ENCODE assay signal across 13 cellular contexts in genomic region chr17:80860703-80861359, GRCh38.
DNase-seq lines count a peak whose midpoint lies in the region; ATAC-seq and TF ChIP-seq lines count a peak whose summit lies in the region.
"Had no signal": no experiment of that assay in that cellular context is flagged by ENCODE, and none has a peak within 500 bp of the region (broad histone marks: within the 10 kb centered on the region; RNA-seq: fewer than 3 reads in every experiment).

No MANE protein-coding gene starts in this region.

- no peaks in the 10 kb centered on the region for H3K9me3 ChIP-seq in effector memory CD4-positive, alpha-beta T cell (ENCODE audit: control insufficient read depth, low read length)
- H3K9me3 ChIP-seq: colonic mucosa had no signal

- no peaks in the 10 kb centered on the region for H3K9me3 Mint-ChIP-seq in activated naive CD4-positive, alpha-beta T cell treated with anti-CD3 and anti-CD28 coated beads, Interleukin-2, amount 50 U/mL, for 24 hours
- H3K9me3 Mint-ChIP-seq in brain = peaks cover 4 to 21% (median 4%) of the 10 kb centered on the region in 5 experiments
- peaks cover 8% of the 10 kb centered on the region for H3K9me3 Mint-ChIP-seq in stimulated activated memory B cell treated with anti-CD40 and anti-IgM and Interleukin-4, amounts not matched to agents 10 μg/mL and 1 μg/mL and 100 μg/mL, for 72 hours

- no peak for DNase-seq in activated naive CD4-positive, alpha-beta T cell treated with Interleukin-2 at 50 U/mL for 16 hours
- DNase-seq in RWPE1 (ENCODE audit: low spot score) = no peak
- DNase-seq in NCI-H524 (lab: John Stamatoyannopoulos, UW) = no peak
- DNase-seq in effector memory CD4-positive, alpha-beta T cell = no peak
- DNase-seq in RKO (ENCODE audit: low spot score) = no peak
- DNase-seq: colonic mucosa, NCI-H1092 treated with DMSO at 0.1 percent for 48 hours, NCI-H446 had no signal

- no peaks in the 10 kb centered on the region for H3K27me3 ChIP-seq in effector memory CD4-positive, alpha-beta T cell (replicated peaks; ENCODE audit: control insufficient read depth, insufficient read depth, low read length, poor library complexity, severe bottlenecking)
- H3K27me3 ChIP-seq: colonic mucosa had no signal

- H3K27ac ChIP-seq in RWPE1 = peak overlapping the region; percentile 93
- no peak overlapping the region for H3K27ac ChIP-seq in effector memory CD4-positive, alpha-beta T cell (ENCODE audit: insufficient read depth, low read length, poor library complexity, severe bottlenecking)
- H3K27ac ChIP-seq: colonic mucosa, SK-N-MC had no signal

- H3K4me3 Mint-ChIP-seq in activated naive CD4-positive, alpha-beta T cell treated with anti-CD3 and anti-CD28 coated beads, Interleukin-2, amount 50 U/mL, for 24 hours = peak overlapping the region; percentile 54
- H3K4me3 Mint-ChIP-seq in brain = no peak overlapping the region
- H3K4me3 Mint-ChIP-seq in stimulated activated memory B cell treated with anti-CD40 and anti-IgM and Interleukin-4, amounts not matched to agents 10 μg/mL and 1 μg/mL and 100 μg/mL, for 72 hours = no peak overlapping the region
- H3K4me3 Mint-ChIP-seq: B cell had no signal

- no peaks in the 10 kb centered on the region for H3K27me3 Mint-ChIP-seq in activated naive CD4-positive, alpha-beta T cell treated with anti-CD3 and anti-CD28 coated beads, Interleukin-2, amount 50 U/mL, for 24 hours
- H3K27me3 Mint-ChIP-seq in brain = no peaks in the 10 kb centered on the region
- H3K27me3 Mint-ChIP-seq in stimulated activated memory B cell treated with anti-CD40 and anti-IgM and Interleukin-4, amounts not matched to agents 10 μg/mL and 1 μg/mL and 100 μg/mL, for 72 hours = no peaks in the 10 kb centered on the region
- H3K27me3 Mint-ChIP-seq: B cell had no signal

- POLR2A ChIA-PET in RWPE1 (lab: Yijun Ruan, JAX; ENCODE audit: low non-redundant PET) = no interaction called here

- no peaks in the 10 kb centered on the region for H3K36me3 ChIP-seq in effector memory CD4-positive, alpha-beta T cell (ENCODE audit: control insufficient read depth, insufficient read depth, low read length)
- H3K36me3 ChIP-seq: colonic mucosa had no signal

- no peak overlapping the region for H3K4me3 ChIP-seq in effector memory CD4-positive, alpha-beta T cell (ENCODE audit: insufficient read depth, low read depth, low read length, poor library complexity, severe bottlenecking)
- H3K4me3 ChIP-seq: colonic mucosa, SK-N-MC had no signal

- peaks cover 85% of the 10 kb centered on the region for H3K4me1 Mint-ChIP-seq in activated naive CD4-positive, alpha-beta T cell treated with anti-CD3 and anti-CD28 coated beads, Interleukin-2, amount 50 U/mL, for 24 hours
- peaks cover 51% of the 10 kb centered on the region for H3K4me1 Mint-ChIP-seq in brain
- H3K4me1 Mint-ChIP-seq in stimulated activated memory B cell treated with anti-CD40 and anti-IgM and Interleukin-4, amounts not matched to agents 10 μg/mL and 1 μg/mL and 100 μg/mL, for 72 hours = peaks cover 27% of the 10 kb centered on the region

- peaks cover 29% of the 10 kb centered on the region for H3K4me1 ChIP-seq in effector memory CD4-positive, alpha-beta T cell (ENCODE audit: control insufficient read depth, insufficient read depth, low read length, poor library complexity, severe bottlenecking)

- peaks cover 37% of the 10 kb centered on the region for H3K36me3 Mint-ChIP-seq in activated naive CD4-positive, alpha-beta T cell treated with anti-CD3 and anti-CD28 coated beads, Interleukin-2, amount 50 U/mL, for 24 hours
- peaks cover 42% of the 10 kb centered on the region for H3K36me3 Mint-ChIP-seq in brain
- peaks cover 83% of the 10 kb centered on the region for H3K36me3 Mint-ChIP-seq in stimulated activated memory B cell treated with anti-CD40 and anti-IgM and Interleukin-4, amounts not matched to agents 10 μg/mL and 1 μg/mL and 100 μg/mL, for 72 hours

- no peak for TF ChIP-seq CTCF in RWPE1 (conservative IDR thresholded peaks at IDR 0.05; ENCODE audit: low read depth)
- no peak for TF ChIP-seq CTCF in brain (conservative IDR thresholded peaks at IDR 0.05)

- peak overlapping the region; percentile 97 for H3K27ac Mint-ChIP-seq in activated naive CD4-positive, alpha-beta T cell treated with anti-CD3 and anti-CD28 coated beads, Interleukin-2, amount 50 U/mL, for 24 hours
- peak overlapping the region in 3 of 5 experiments; percentile 77 to 90 (median 89) for H3K27ac Mint-ChIP-seq in brain
- H3K27ac Mint-ChIP-seq in stimulated activated memory B cell treated with anti-CD40 and anti-IgM and Interleukin-4, amounts not matched to agents 10 μg/mL and 1 μg/mL and 100 μg/mL, for 72 hours = peak overlapping the region; percentile 45
- H3K27ac Mint-ChIP-seq: B cell had no signal

- CTCF ChIA-PET in RWPE1 (lab: Yijun Ruan, JAX) = interaction anchor here (0.6 kb wide), 1 partner anchor 22 kb away, joined by 3 read pairs; no protein-coding TSS in a partner anchor

- no peak for ATAC-seq in stimulated activated memory B cell treated with anti-CD40 and anti-IgM and Interleukin-4, amounts not matched to agents 10 μg/mL and 1 μg/mL and 100 μg/mL, for 72 hours

Comparison
In these comparisons a context has a peak if more than half of its experiments do, and no peak if none do; other contexts are left out.
1. H3K27ac Mint-ChIP-seq: peak in every context shown above with its lines; median percentile 97 in activated naive CD4-positive, alpha-beta T cell treated with anti-CD3 and anti-CD28 coated beads, Interleukin-2, amount 50 U/mL, for 24 hours; 89 in brain; 45 in stimulated activated memory B cell treated with anti-CD40 and anti-IgM and Interleukin-4, amounts not matched to agents 10 μg/mL and 1 μg/mL and 100 μg/mL, for 72 hours.